ENCODE assay signal across 19 cellular contexts in genomic region chr2:109287838-109288237, GRCh38.
"Had no signal": no experiment of that assay in that cellular context is flagged by ENCODE, and none has a peak within 500 bp of the region (broad histone marks: within the 10 kb centered on the region; RNA-seq: fewer than 3 reads in every experiment).

No MANE protein-coding gene starts in this region.

- H3K9me3 Mint-ChIP-seq: immature natural killer cell; naive thymus-derived CD8-positive, alpha-beta T cell had no signal

- DNase-seq: colonic mucosa; dermis blood vessel endothelial cell; esophagus squamous epithelium; foreskin fibroblast; immature natural killer cell; left cardiac atrium; left ventricle myocardium inferior; mesenchymal stem cell; midbrain; naive thymus-derived CD8-positive, alpha-beta T cell; small intestine; stimulated activated CD4-positive, alpha-beta T cell treated with anti-CD3 and anti-CD28 coated beads, Interleukin-2, amount 100 ng/mL, for 48 hours; stimulated activated naive CD4-positive, alpha-beta T cell treated with Interleukin-2 at 50 U/mL for 16 hours; thyroid gland; upper lobe of left lung; uterus had no signal

- H3K27ac ChIP-seq: colonic mucosa, esophagus squamous epithelium, left ventricle myocardium inferior, neutrophil, suprapubic skin, thyroid gland, upper lobe of left lung, uterus had no signal

- H3K9me3 ChIP-seq: colonic mucosa, esophagus squamous epithelium, left ventricle myocardium inferior, neutrophil, suprapubic skin, thyroid gland, upper lobe of left lung, uterus had no signal

- H3K27me3 Mint-ChIP-seq: naive thymus-derived CD8-positive, alpha-beta T cell had no signal

- H3K4me3 ChIP-seq: colonic mucosa, esophagus squamous epithelium, left ventricle myocardium inferior, lung, suprapubic skin, thyroid gland, upper lobe of left lung, uterus had no signal

- H3K4me1 ChIP-seq: colonic mucosa, uterus had no signal

- H3K4me1 Mint-ChIP-seq: immature natural killer cell had no signal

- H3K4me3 Mint-ChIP-seq: immature natural killer cell; naive thymus-derived CD8-positive, alpha-beta T cell had no signal

- H3K27me3 ChIP-seq: colonic mucosa, esophagus squamous epithelium, neutrophil, suprapubic skin, thyroid gland, upper lobe of left lung, uterus had no signal

- ATAC-seq: left cardiac atrium; naive thymus-derived CD8-positive, alpha-beta T cell had no signal

- H3K36me3 Mint-ChIP-seq: immature natural killer cell; naive thymus-derived CD8-positive, alpha-beta T cell had no signal

- H3K36me3 ChIP-seq: colonic mucosa, esophagus squamous epithelium, left ventricle myocardium inferior, neutrophil, suprapubic skin, thyroid gland, upper lobe of left lung, uterus had no signal
